1 cellular context compared by ENCODE assay signal in the genomic region with DNA sequence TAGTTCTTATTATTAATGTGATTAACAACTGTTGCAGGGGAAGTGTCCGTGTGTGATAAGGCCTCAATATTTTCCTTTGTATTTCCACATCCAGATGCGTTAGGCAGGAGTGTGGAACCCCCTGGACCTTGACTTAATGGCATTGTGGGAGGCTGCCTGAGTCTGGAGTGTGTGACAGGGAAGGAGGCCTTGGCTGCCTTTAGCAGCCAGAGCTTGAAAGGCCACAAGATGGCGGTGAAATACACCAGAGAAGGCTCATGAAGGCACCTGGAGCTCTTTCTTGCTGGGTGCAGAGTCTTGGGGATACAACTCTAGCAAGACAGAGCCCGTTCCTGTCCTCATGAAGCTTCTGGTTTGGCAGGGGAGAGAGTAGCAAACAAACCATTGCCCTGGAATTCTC.
TF ChIP-seq lines count a peak whose summit lies in the region.

No MANE protein-coding gene starts in this region.

TF ChIP-seq in GM23338, 12 proteins besides CTCF, POLR2A, EP300 and RAD21:
- TF ChIP-seq, protein P1, sequence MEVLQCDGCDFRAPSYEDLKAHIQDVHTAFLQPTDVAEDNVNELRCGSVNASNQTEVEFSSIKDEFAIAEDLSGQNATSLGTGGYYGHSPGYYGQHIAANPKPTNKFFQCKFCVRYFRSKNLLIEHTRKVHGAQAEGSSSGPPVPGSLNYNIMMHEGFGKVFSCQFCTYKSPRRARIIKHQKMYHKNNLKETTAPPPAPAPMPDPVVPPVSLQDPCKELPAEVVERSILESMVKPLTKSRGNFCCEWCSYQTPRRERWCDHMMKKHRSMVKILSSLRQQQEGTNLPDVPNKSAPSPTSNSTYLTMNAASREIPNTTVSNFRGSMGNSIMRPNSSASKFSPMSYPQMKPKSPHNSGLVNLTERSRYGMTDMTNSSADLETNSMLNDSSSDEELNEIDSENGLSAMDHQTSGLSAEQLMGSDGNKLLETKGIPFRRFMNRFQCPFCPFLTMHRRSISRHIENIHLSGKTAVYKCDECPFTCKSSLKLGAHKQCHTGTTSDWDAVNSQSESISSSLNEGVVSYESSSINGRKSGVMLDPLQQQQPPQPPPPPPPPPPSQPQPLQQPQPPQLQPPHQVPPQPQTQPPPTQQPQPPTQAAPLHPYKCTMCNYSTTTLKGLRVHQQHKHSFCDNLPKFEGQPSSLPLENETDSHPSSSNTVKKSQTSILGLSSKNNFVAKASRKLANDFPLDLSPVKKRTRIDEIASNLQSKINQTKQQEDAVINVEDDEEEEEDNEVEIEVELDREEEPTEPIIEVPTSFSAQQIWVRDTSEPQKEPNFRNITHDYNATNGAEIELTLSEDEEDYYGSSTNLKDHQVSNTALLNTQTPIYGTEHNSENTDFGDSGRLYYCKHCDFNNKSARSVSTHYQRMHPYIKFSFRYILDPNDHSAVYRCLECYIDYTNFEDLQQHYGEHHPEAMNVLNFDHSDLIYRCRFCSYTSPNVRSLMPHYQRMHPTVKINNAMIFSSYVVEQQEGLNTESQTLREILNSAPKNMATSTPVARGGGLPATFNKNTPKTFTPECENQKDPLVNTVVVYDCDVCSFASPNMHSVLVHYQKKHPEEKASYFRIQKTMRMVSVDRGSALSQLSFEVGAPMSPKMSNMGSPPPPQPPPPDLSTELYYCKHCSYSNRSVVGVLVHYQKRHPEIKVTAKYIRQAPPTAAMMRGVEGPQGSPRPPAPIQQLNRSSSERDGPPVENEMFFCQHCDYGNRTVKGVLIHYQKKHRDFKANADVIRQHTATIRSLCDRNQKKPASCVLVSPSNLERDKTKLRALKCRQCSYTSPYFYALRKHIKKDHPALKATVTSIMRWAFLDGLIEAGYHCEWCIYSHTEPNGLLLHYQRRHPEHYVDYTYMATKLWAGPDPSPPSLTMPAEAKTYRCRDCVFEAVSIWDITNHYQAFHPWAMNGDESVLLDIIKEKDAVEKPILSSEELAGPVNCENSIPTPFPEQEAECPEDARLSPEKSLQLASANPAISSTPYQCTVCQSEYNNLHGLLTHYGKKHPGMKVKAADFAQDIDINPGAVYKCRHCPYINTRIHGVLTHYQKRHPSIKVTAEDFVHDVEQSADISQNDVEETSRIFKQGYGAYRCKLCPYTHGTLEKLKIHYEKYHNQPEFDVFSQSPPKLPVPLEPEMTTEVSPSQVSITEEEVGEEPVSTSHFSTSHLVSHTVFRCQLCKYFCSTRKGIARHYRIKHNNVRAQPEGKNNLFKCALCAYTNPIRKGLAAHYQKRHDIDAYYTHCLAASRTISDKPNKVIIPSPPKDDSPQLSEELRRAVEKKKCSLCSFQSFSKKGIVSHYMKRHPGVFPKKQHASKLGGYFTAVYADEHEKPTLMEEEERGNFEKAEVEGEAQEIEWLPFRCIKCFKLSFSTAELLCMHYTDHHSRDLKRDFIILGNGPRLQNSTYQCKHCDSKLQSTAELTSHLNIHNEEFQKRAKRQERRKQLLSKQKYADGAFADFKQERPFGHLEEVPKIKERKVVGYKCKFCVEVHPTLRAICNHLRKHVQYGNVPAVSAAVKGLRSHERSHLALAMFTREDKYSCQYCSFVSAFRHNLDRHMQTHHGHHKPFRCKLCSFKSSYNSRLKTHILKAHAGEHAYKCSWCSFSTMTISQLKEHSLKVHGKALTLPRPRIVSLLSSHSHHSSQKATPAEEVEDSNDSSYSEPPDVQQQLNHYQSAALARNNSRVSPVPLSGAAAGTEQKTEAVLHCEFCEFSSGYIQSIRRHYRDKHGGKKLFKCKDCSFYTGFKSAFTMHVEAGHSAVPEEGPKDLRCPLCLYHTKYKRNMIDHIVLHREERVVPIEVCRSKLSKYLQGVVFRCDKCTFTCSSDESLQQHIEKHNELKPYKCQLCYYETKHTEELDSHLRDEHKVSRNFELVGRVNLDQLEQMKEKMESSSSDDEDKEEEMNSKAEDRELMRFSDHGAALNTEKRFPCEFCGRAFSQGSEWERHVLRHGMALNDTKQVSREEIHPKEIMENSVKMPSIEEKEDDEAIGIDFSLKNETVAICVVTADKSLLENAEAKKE (CRISPR knock-in tag; IDR thresholded peaks at IDR 0.05): no peak
- no peak for TF ChIP-seq STAT1 (IDR thresholded peaks at IDR 0.05; ENCODE audit: unreplicated experiment)
- TF ChIP-seq CREB1 (CRISPR knock-in tag; IDR thresholded peaks at IDR 0.05; ENCODE audit: low read depth): no peak
- no peak for TF ChIP-seq JUNB (IDR thresholded peaks at IDR 0.05; ENCODE audit: unreplicated experiment)
- TF ChIP-seq POLR2AphosphoS5 (IDR thresholded peaks at IDR 0.05; ENCODE audit: low read depth): no peak
- TF ChIP-seq, protein P2, sequence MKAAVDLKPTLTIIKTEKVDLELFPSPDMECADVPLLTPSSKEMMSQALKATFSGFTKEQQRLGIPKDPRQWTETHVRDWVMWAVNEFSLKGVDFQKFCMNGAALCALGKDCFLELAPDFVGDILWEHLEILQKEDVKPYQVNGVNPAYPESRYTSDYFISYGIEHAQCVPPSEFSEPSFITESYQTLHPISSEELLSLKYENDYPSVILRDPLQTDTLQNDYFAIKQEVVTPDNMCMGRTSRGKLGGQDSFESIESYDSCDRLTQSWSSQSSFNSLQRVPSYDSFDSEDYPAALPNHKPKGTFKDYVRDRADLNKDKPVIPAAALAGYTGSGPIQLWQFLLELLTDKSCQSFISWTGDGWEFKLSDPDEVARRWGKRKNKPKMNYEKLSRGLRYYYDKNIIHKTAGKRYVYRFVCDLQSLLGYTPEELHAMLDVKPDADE (IDR thresholded peaks at IDR 0.05): no peak
- TF ChIP-seq ZNF331 (CRISPR knock-in tag; IDR thresholded peaks at IDR 0.05; ENCODE audit: low read depth): no peak
- no peak for TF ChIP-seq EZH2phosphoT487 (IDR thresholded peaks at IDR 0.05; ENCODE audit: unreplicated experiment)
- TF ChIP-seq EZH2 (IDR thresholded peaks at IDR 0.05; ENCODE audit: low read depth, unreplicated experiment): no peak
- TF ChIP-seq, protein P3, sequence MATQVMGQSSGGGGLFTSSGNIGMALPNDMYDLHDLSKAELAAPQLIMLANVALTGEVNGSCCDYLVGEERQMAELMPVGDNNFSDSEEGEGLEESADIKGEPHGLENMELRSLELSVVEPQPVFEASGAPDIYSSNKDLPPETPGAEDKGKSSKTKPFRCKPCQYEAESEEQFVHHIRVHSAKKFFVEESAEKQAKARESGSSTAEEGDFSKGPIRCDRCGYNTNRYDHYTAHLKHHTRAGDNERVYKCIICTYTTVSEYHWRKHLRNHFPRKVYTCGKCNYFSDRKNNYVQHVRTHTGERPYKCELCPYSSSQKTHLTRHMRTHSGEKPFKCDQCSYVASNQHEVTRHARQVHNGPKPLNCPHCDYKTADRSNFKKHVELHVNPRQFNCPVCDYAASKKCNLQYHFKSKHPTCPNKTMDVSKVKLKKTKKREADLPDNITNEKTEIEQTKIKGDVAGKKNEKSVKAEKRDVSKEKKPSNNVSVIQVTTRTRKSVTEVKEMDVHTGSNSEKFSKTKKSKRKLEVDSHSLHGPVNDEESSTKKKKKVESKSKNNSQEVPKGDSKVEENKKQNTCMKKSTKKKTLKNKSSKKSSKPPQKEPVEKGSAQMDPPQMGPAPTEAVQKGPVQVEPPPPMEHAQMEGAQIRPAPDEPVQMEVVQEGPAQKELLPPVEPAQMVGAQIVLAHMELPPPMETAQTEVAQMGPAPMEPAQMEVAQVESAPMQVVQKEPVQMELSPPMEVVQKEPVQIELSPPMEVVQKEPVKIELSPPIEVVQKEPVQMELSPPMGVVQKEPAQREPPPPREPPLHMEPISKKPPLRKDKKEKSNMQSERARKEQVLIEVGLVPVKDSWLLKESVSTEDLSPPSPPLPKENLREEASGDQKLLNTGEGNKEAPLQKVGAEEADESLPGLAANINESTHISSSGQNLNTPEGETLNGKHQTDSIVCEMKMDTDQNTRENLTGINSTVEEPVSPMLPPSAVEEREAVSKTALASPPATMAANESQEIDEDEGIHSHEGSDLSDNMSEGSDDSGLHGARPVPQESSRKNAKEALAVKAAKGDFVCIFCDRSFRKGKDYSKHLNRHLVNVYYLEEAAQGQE (IDR thresholded peaks at IDR 0.05; ENCODE audit: unreplicated experiment): no peak
- TF ChIP-seq NANOG (IDR thresholded peaks at IDR 0.05; ENCODE audit: borderline replicate concordance): no peak
- no peak for TF ChIP-seq ZNF114 (CRISPR knock-in tag; IDR thresholded peaks at IDR 0.05)
